In the genomic region with DNA sequence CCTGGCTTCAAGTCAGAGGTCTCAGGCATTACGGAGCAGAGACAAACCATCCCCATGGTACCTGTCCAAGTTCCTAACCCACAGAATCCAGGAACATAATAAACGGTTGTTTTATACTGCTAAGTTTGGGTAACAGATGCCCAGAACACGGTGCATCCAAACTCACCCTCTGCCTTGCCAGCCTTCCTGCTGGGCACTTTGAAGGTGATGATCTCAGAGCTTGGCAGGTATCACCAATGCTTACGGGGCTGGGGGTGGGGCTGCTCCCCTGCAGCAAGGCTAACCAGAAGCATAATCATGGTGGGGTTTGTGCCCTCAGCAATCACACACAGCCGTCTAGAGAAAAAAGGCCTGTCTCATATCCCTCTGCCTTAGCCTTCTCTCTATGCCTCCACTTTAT, we compare ENCODE assay signal across 24 cellular contexts. TPM values are rescaled to one million over a fixed set of nuclear protein-coding genes. Genes with fewer than 3 reads are reported as not detected.
DNase-seq lines count a peak whose midpoint lies in the region; ATAC-seq and TF ChIP-seq lines count a peak whose summit lies in the region.
"Had no signal": no experiment of that assay in that cellular context is flagged by ENCODE, and none has a peak within 500 bp of the region (broad histone marks: within the 10 kb centered on the region; RNA-seq: fewer than 3 reads in every experiment).

No MANE protein-coding gene starts in this region.

- CTCF ChIA-PET in MCF 10A (lab: Yijun Ruan, JAX): interaction anchor here (0.6 to 2.6 kb wide), 4 partner anchors 66 to 703 kb away, joined by 3 to 7 read pairs (median 3); no protein-coding TSS in a partner anchor

- H3K27me3 Mint-ChIP-seq in MCF 10A (ENCODE audit: insufficient read depth, unreplicated experiment): no peaks in the 10 kb centered on the region

- H3K4me3 ChIP-seq in breast epithelium: no peak overlapping the region
- no peak overlapping the region for H3K4me3 ChIP-seq in tibial artery
- H3K4me3 ChIP-seq in brain microvascular endothelial cell (ENCODE audit: low read depth, low read length): no peak overlapping the region
- H3K4me3 ChIP-seq: GM12878, hepatocyte, PC-9, SJSA1, spleen had no signal

- H3K4me1 ChIP-seq in breast epithelium (peaks cover 15 to 25% of the 10 kb centered on the region in 2 donors), tibial artery (peaks cover 11 to 100% (median 56%) of the 10 kb centered on the region in 4 donors)

- H3K4me1 Mint-ChIP-seq in MCF 10A (ENCODE audit: insufficient read depth, unreplicated experiment): peaks cover 31% of the 10 kb centered on the region
- H3K4me1 Mint-ChIP-seq: B cell, immature natural killer cell had no signal

- H3K36me3 ChIP-seq in breast epithelium (no peaks in the 10 kb centered on the region), tibial artery (no peaks in the 10 kb centered on the region), brain microvascular endothelial cell (replicated peaks) (no peaks in the 10 kb centered on the region)
- H3K36me3 ChIP-seq: spleen had no signal

- H3K27ac ChIP-seq in breast epithelium (peak overlapping the region; percentile 2 to 21), caudate nucleus (ENCODE audit: low read depth, low read length) (peak overlapping the region; percentile 78), tibial artery (peak overlapping the region; percentile 74 to 83), brain microvascular endothelial cell (no peak overlapping the region)
- H3K27ac ChIP-seq: PC-9, SJSA1 had no signal

- H3K9me3 ChIP-seq in breast epithelium (no peaks in the 10 kb centered on the region), tibial artery (no peaks in the 10 kb centered on the region)
- H3K9me3 ChIP-seq: SJSA1, spleen had no signal

- DNase-seq in breast epithelium (ENCODE audit: low spot score in 2 of 2) (peak in 1 of 2 donors; percentile 54), MCF 10A (ENCODE audit: unreplicated experiment) (no peak), caudate nucleus (lab: John Stamatoyannopoulos, UW) (peak in 1 of 61 donors; percentile 93), medulla oblongata (ENCODE audit: extremely low spot score) (peak; percentile 73), tibial artery (no peak), brain microvascular endothelial cell (no peak)
- DNase-seq: activated CD4-positive, alpha-beta T cell treated with anti-CD3 and anti-CD28 coated beads for 48 hours; DMS79 treated with DMSO at 0.1 percent for 48 hours; immature natural killer cell; NCI-H1417; NCI-H2081 treated with DMSO at 0.1 percent for 48 hours; PC-9; retina; spleen; stimulated activated CD4-positive, alpha-beta T cell treated with anti-CD3 and anti-CD28 coated beads, Interleukin-4, amount 100 ng/mL, for 24 hours; stimulated activated naive CD8-positive, alpha-beta T cell treated with anti-CD3 and anti-CD28 coated beads, Interleukin-15, Interleukin-2, amounts not matched to agents 100 U/mL and 50 U/mL, for 24 hours; T-helper 17 cell had no signal

- intact Hi-C loops in breast epithelium (cut with DNase I; ENCODE audit: low total_unique reads): no loop called here
- intact Hi-C loops in MCF 10A (cut with micrococcal nuclease): no loop called here
- intact Hi-C loops in tibial artery (cut with DNase I; ENCODE audit: low total_unique reads): no loop called here

- no TSS peak for BruUV-seq in MCF 10A (replicated peaks; lab: Mats Ljungman, UMichigan)

- H3K9me3 Mint-ChIP-seq in MCF 10A (ENCODE audit: unreplicated experiment): no peaks in the 10 kb centered on the region
- H3K9me3 Mint-ChIP-seq: immature natural killer cell had no signal

- H3K36me3 Mint-ChIP-seq in MCF 10A (ENCODE audit: insufficient read depth, unreplicated experiment): peaks cover 9% of the 10 kb centered on the region
- H3K36me3 Mint-ChIP-seq: activated naive CD8-positive, alpha-beta T cell; immature natural killer cell had no signal

- H3K27me3 ChIP-seq in breast epithelium (no peaks in the 10 kb centered on the region), tibial artery (no peaks in the 10 kb centered on the region), brain microvascular endothelial cell (replicated peaks) (no peaks in the 10 kb centered on the region)
- H3K27me3 ChIP-seq: hepatocyte, SJSA1, spleen had no signal

- H3K27ac Mint-ChIP-seq in MCF 10A (ENCODE audit: low read depth, unreplicated experiment): no peak overlapping the region
- H3K27ac Mint-ChIP-seq: activated naive CD8-positive, alpha-beta T cell; B cell; immature natural killer cell; T-helper 17 cell had no signal

- H3K4me3 Mint-ChIP-seq in MCF 10A (ENCODE audit: unreplicated experiment): no peak overlapping the region
- H3K4me3 Mint-ChIP-seq: activated naive CD8-positive, alpha-beta T cell; B cell; immature natural killer cell; T-helper 17 cell had no signal

- POLR2A ChIA-PET in MCF 10A (lab: Yijun Ruan, JAX): interaction anchor here (1.1 to 3.8 kb wide), 3 partner anchors 12 to 72 kb away, joined by 3 to 20 read pairs (median 4); no protein-coding TSS in a partner anchor

- no peak for TF ChIP-seq POLR2A in breast epithelium (IDR thresholded peaks at IDR 0.05)

- TF ChIP-seq CTCF in breast epithelium (IDR thresholded peaks at IDR 0.05) (no peak), MCF 10A (IDR thresholded peaks at IDR 0.05; ENCODE audit: unreplicated experiment) (no peak), tibial artery (IDR thresholded peaks at IDR 0.05) (no peak), brain microvascular endothelial cell (IDR thresholded peaks at IDR 0.05; ENCODE audit: low read depth, low read length, missing control alignments) (no peak)

- in situ Hi-C loops in brain microvascular endothelial cell (cut with HindIII; ENCODE audit: low pct_ligation_motif_present, low sequenced_read_pairs): no loop called here

- no peak for ATAC-seq in activated CD4-positive, CD25-positive, alpha-beta regulatory T cell treated with anti-CD3 and anti-CD28 coated beads, Interleukin-2, amount 50 U/mL, for 24 hours
- ATAC-seq in HG03159 (IDR thresholded peaks at IDR 0.05; ENCODE audit: unreplicated experiment): no peak
- ATAC-seq: GM12878; stimulated activated naive CD8-positive, alpha-beta T cell treated with anti-CD3 and anti-CD28 coated beads, Interleukin-15, Interleukin-2, amounts not matched to agents 100 U/mL and 50 U/mL, for 24 hours; T-helper 17 cell had no signal

RNA-seq across cellular contexts. Expression of a gene that starts 27.1 kb away (rescaled TPM):
- 10 to 100 TPM; 18.2 to 88.5 (median 87.1) TPM for total RNA-seq in breast epithelium
- total RNA-seq in MCF 10A (2022): 0.25 and 0.33 TPM in 2 replicates
- total RNA-seq: B cell had no signal

Comparison
In these comparisons a context has a peak if more than half of its experiments do, and no peak if none do; other contexts are left out.
1. RNA of a gene that starts 27.1 kb away (total RNA-seq): 18.2 to 88.5 TPM in breast epithelium; 0.25 to 0.33 TPM in MCF 10A; every median in the first group is over 10 times any median in the second.